ENCODE assay signal across 1 cellular context in genomic region chr3:186502942-186503712, GRCh38.
TF ChIP-seq lines count a peak whose summit lies in the region.

No MANE protein-coding gene starts in this region.

TF ChIP-seq in IMR-90, 13 proteins besides CTCF, POLR2A, EP300 and RAD21 (continued from another document):
- no peak for TF ChIP-seq ELK1 (IDR thresholded peaks at IDR 0.05; ENCODE audit: borderline replicate concordance, low read depth, low read length)
TF ChIP-seq in IMR-90: peak in this region for 0.
